ENCODE assay signal across 22 cellular contexts in genomic region chr6:46174904-46175303, GRCh38. TPM values are rescaled to one million over a fixed set of nuclear protein-coding genes. Genes with fewer than 3 reads are reported as not detected.
DNase-seq lines count a peak whose midpoint lies in the region; ATAC-seq, FAIRE-seq and TF ChIP-seq lines count a peak whose summit lies in the region.
"Had no signal": no experiment of that assay in that cellular context is flagged by ENCODE, and none has a peak within 500 bp of the region (broad histone marks: within the 10 kb centered on the region; RNA-seq: fewer than 3 reads in every experiment).

No MANE protein-coding gene starts in this region.

- no peak overlapping the region for H3K4me3 Mint-ChIP-seq in activated CD4-positive, alpha-beta T cell treated with anti-CD3 and anti-CD28 coated beads, Interleukin-2, amount 10 ng/mL, durations not matched to agents 24 days and 14 days
- no peak overlapping the region for H3K4me3 Mint-ChIP-seq in activated CD8-positive, alpha-beta T cell treated with anti-CD3 and anti-CD28 coated beads, Interleukin-2, amount 10 ng/mL, durations not matched to agents 7 days and 5 days
- H3K4me3 Mint-ChIP-seq: CD14-positive monocyte, GM23338 had no signal

- no peak for ATAC-seq in activated CD8-positive, alpha-beta T cell treated with anti-CD3 and anti-CD28 coated beads, Interleukin-2, amount 10 ng/mL, durations not matched to agents 7 days and 5 days
- no peak for ATAC-seq in gastrocnemius medialis
- no peak for ATAC-seq in sciatic nerve
- no peak for ATAC-seq in GM21390 (IDR thresholded peaks at IDR 0.05; ENCODE audit: unreplicated experiment)
- ATAC-seq: GM23338 had no signal

- POLR2A ChIA-PET in activated CD8-positive, alpha-beta T cell treated with anti-CD3 and anti-CD28 coated beads, Interleukin-2, amount 10 ng/mL, durations not matched to agents 7 days and 5 days (lab: Charles Lee) = interaction anchor here (0.5 kb wide), 1 partner anchor 940 kb away, joined by 3 read pairs; no protein-coding TSS in a partner anchor

- H3K4me3 ChIP-seq in gastrocnemius medialis = no peak overlapping the region
- H3K4me3 ChIP-seq: GM23338 had no signal

- H3K27me3 ChIP-seq in gastrocnemius medialis = no peaks in the 10 kb centered on the region

- H3K36me3 ChIP-seq in gastrocnemius medialis = no peaks in the 10 kb centered on the region

- H3K9me3 Mint-ChIP-seq in activated CD4-positive, alpha-beta T cell treated with anti-CD3 and anti-CD28 coated beads, Interleukin-2, amount 10 ng/mL, durations not matched to agents 24 days and 14 days = no peaks in the 10 kb centered on the region
- H3K9me3 Mint-ChIP-seq in activated CD8-positive, alpha-beta T cell treated with anti-CD3 and anti-CD28 coated beads, Interleukin-2, amount 10 ng/mL, durations not matched to agents 7 days and 5 days (ENCODE audit: insufficient read depth) = no peaks in the 10 kb centered on the region
- H3K9me3 Mint-ChIP-seq: GM23338 had no signal

- H3K4me1 Mint-ChIP-seq in activated CD4-positive, alpha-beta T cell treated with anti-CD3 and anti-CD28 coated beads, Interleukin-2, amount 10 ng/mL, durations not matched to agents 24 days and 14 days = peaks cover 23% of the 10 kb centered on the region
- peaks cover 36% of the 10 kb centered on the region for H3K4me1 Mint-ChIP-seq in activated CD8-positive, alpha-beta T cell treated with anti-CD3 and anti-CD28 coated beads, Interleukin-2, amount 10 ng/mL, durations not matched to agents 7 days and 5 days (ENCODE audit: low read depth)

- TF ChIP-seq POLR2A in GM12891 (IDR thresholded peaks at IDR 0.05; ENCODE audit: low read depth, low read length) (no peak), gastrocnemius medialis (IDR thresholded peaks at IDR 0.05) (no peak)

- H3K4me1 ChIP-seq in gastrocnemius medialis = peaks cover 37 to 41% of the 10 kb centered on the region in 2 donors

- intact Hi-C loops in activated CD4-positive, alpha-beta T cell treated with anti-CD3 and anti-CD28 coated beads, Interleukin-2, amount 10 ng/mL, durations not matched to agents 24 days and 14 days (cut with micrococcal nuclease) = loop anchor here (1.0 to 5.0 kb wide), 3 partner anchors 46 to 163 kb away; partner anchors contain the start of gene ENPP4
- intact Hi-C loops in gastrocnemius medialis (cut with DNase I; ENCODE audit: low total_unique reads) (loop anchor here (5.0 kb wide), 1 partner anchor 68 kb away; no protein-coding TSS in a partner anchor), sciatic nerve (cut with DNase I) (no loop called here)

- DNase-seq in activated CD4-positive, alpha-beta T cell treated with anti-CD3 and anti-CD28 coated beads, Interleukin-2, amount 10 ng/mL, durations not matched to agents 24 days and 14 days = peak; percentile 64
- DNase-seq in activated CD4-positive, alpha-beta T cell treated with anti-CD3 and anti-CD28 coated beads, Interleukin-2, amount 50 U/mL, for 48 hours = no peak
- no peak for DNase-seq in GM12891 (ENCODE audit: insufficient read length, low spot score)
- DNase-seq in activated CD8-positive, alpha-beta T cell treated with anti-CD3 and anti-CD28 coated beads, Interleukin-2, amount 10 ng/mL, durations not matched to agents 7 days and 5 days = peak; percentile 25
- no peak for DNase-seq in gastrocnemius medialis
- no peak for DNase-seq in sciatic nerve (ENCODE audit: low spot score)
- DNase-seq in NCI-H187 (lab: John Stamatoyannopoulos, UW) = no peak
- DNase-seq: 8988T, Caco-2, GF-D8, HCEC 1CT, NCI-H1092 treated with DMSO at 0.1 percent for 48 hours, NCI-H146, NCI-H2081, NCI-H2171 treated with DMSO at 0.1 percent for 48 hours, NCI-H446, NCI-H69, SHP77 had no signal

- FAIRE-seq in GM12891 (lab: Jason Lieb, UNC) = peak; percentile 58

- peak overlapping the region in 3 of 4 donors; percentile 85 to 92 (median 86) for H3K27ac ChIP-seq in gastrocnemius medialis

- peaks cover 67% of the 10 kb centered on the region for H3K27me3 Mint-ChIP-seq in activated CD4-positive, alpha-beta T cell treated with anti-CD3 and anti-CD28 coated beads, Interleukin-2, amount 10 ng/mL, durations not matched to agents 24 days and 14 days
- H3K27me3 Mint-ChIP-seq in activated CD8-positive, alpha-beta T cell treated with anti-CD3 and anti-CD28 coated beads, Interleukin-2, amount 10 ng/mL, durations not matched to agents 7 days and 5 days (ENCODE audit: low read depth) = peaks cover 57% of the 10 kb centered on the region

- H3K9me3 ChIP-seq in gastrocnemius medialis = no peaks in the 10 kb centered on the region
- H3K9me3 ChIP-seq: Caco-2 had no signal

- TF ChIP-seq CTCF in gastrocnemius medialis (IDR thresholded peaks at IDR 0.05 in 4 of 5, conservative IDR thresholded peaks at IDR 0.05 in 1 of 5) = no peak

- no peak overlapping the region for H3K27ac Mint-ChIP-seq in activated CD4-positive, alpha-beta T cell treated with anti-CD3 and anti-CD28 coated beads, Interleukin-2, amount 10 ng/mL, durations not matched to agents 24 days and 14 days
- no peak overlapping the region for H3K27ac Mint-ChIP-seq in activated CD8-positive, alpha-beta T cell treated with anti-CD3 and anti-CD28 coated beads, Interleukin-2, amount 10 ng/mL, durations not matched to agents 7 days and 5 days
- H3K27ac Mint-ChIP-seq: GM23338 had no signal

- CTCF ChIA-PET in activated CD8-positive, alpha-beta T cell treated with anti-CD3 and anti-CD28 coated beads, Interleukin-2, amount 10 ng/mL, durations not matched to agents 7 days and 5 days (lab: Charles Lee) = no interaction called here

- no peaks in the 10 kb centered on the region for H3K36me3 Mint-ChIP-seq in activated CD4-positive, alpha-beta T cell treated with anti-CD3 and anti-CD28 coated beads, Interleukin-2, amount 10 ng/mL, durations not matched to agents 24 days and 14 days (ENCODE audit: low read depth)
- no peaks in the 10 kb centered on the region for H3K36me3 Mint-ChIP-seq in activated CD8-positive, alpha-beta T cell treated with anti-CD3 and anti-CD28 coated beads, Interleukin-2, amount 10 ng/mL, durations not matched to agents 7 days and 5 days (ENCODE audit: low read depth)
- H3K36me3 Mint-ChIP-seq: CD14-positive monocyte had no signal

- in situ Hi-C loops in gastrocnemius medialis (cut with MboI; ENCODE audit: low sequenced_read_pairs in 4 of 4) = no loop called here

TF ChIP-seq in GM12891, 5 proteins besides CTCF, POLR2A, EP300 and RAD21:
- TF ChIP-seq POU2F2 (IDR thresholded peaks at IDR 0.05; ENCODE audit: low read depth, low read length) (no peak), TAF1 (IDR thresholded peaks at IDR 0.05; ENCODE audit: low read depth, low read length) (no peak), SPI1 (IDR thresholded peaks at IDR 0.05; ENCODE audit: low read depth, low read length) (no peak), POLR2AphosphoS5 (IDR thresholded peaks at IDR 0.05; ENCODE audit: low read depth, low read length) (no peak), PAX5 (IDR thresholded peaks at IDR 0.05; ENCODE audit: insufficient read depth, low read length, severe bottlenecking) (no peak)
TF ChIP-seq in GM12891: peak in this region for 0.

RNA-seq across cellular contexts. Expression of gene ENPP5, which starts 4.1 kb away (rescaled TPM):
- total RNA-seq in activated CD4-positive, alpha-beta T cell treated with anti-CD3 and anti-CD28 coated beads, Interleukin-2, amount 10 ng/mL, durations not matched to agents 24 days and 14 days = not detected in 2 replicates
- polyA plus RNA-seq in GM12891 (2012; ENCODE audit: low read depth, missing spikeins) = 0.41 TPM
- total RNA-seq in activated CD8-positive, alpha-beta T cell treated with anti-CD3 and anti-CD28 coated beads, Interleukin-2, amount 10 ng/mL, durations not matched to agents 7 days and 5 days = not detected
- 10 to 100 TPM in 3 of 4 donors, 1 to 10 TPM in 1; 9.9 to 28.3 (median 19.2) TPM for total RNA-seq in gastrocnemius medialis
- 1.9 TPM for total RNA-seq in sciatic nerve
- polyA plus RNA-seq: AG04450, CD14-positive monocyte had no signal

RNA-seq across cellular contexts. Expression of gene ENPP4, which starts 45.1 kb away (rescaled TPM):
- 5.3 and 6.0 TPM in 2 replicates for total RNA-seq in activated CD4-positive, alpha-beta T cell treated with anti-CD3 and anti-CD28 coated beads, Interleukin-2, amount 10 ng/mL, durations not matched to agents 24 days and 14 days
- polyA plus RNA-seq in GM12891 (2012; ENCODE audit: low read depth, missing spikeins) = 2.9 TPM
- total RNA-seq in activated CD8-positive, alpha-beta T cell treated with anti-CD3 and anti-CD28 coated beads, Interleukin-2, amount 10 ng/mL, durations not matched to agents 7 days and 5 days = 1 to 10 TPM; 4.9 to 5.4 TPM
- total RNA-seq in gastrocnemius medialis = 10 to 100 TPM; 25.1 to 41.8 (median 33.1) TPM
- 22.0 TPM for total RNA-seq in sciatic nerve

Comparison
In these comparisons a context has a peak if more than half of its experiments do, and no peak if none do; other contexts are left out.
1. DNase-seq: peak in activated CD4-positive, alpha-beta T cell treated with anti-CD3 and anti-CD28 coated beads, Interleukin-2, amount 10 ng/mL, durations not matched to agents 24 days and 14 days (single experiment) and activated CD8-positive, alpha-beta T cell treated with anti-CD3 and anti-CD28 coated beads, Interleukin-2, amount 10 ng/mL, durations not matched to agents 7 days and 5 days (single experiment); none in activated CD4-positive, alpha-beta T cell treated with anti-CD3 and anti-CD28 coated beads, Interleukin-2, amount 50 U/mL, for 48 hours (0 of 2), GM12891 (single experiment), gastrocnemius medialis (0 of 2), sciatic nerve (single experiment) and NCI-H187 (0 of 2).